33 cellular contexts compared by ENCODE assay signal in genomic region chr18:75238786-75239185, GRCh38.
"Had no signal": no experiment of that assay in that cellular context is flagged by ENCODE, and none has a peak within 500 bp of the region (broad histone marks: within the 10 kb centered on the region; RNA-seq: fewer than 3 reads in every experiment).

No MANE protein-coding gene starts in this region.

- H3K27ac ChIP-seq: adrenal gland, body of pancreas, dorsolateral prefrontal cortex, esophagus muscularis mucosa, foreskin keratinocyte, gastrocnemius medialis, heart left ventricle, WERI-Rb-1 had no signal

- FAIRE-seq: colon had no signal

- H3K9me3 ChIP-seq: adrenal gland, body of pancreas, esophagus muscularis mucosa, gastrocnemius medialis had no signal

- ATAC-seq: activated CD4-positive, CD25-positive, alpha-beta regulatory T cell treated with anti-CD3 and anti-CD28 coated beads, Interleukin-2, amount 50 U/mL, for 24 hours; activated CD8-positive, alpha-beta T cell treated with anti-CD3 and anti-CD28 coated beads for 36 hours; activated T-cell treated with anti-CD3 and anti-CD28 coated beads, Interleukin-2, amount 50 U/mL, for 4 hours; body of pancreas; gastrocnemius medialis; heart left ventricle; T-helper 17 cell had no signal

- H3K27ac Mint-ChIP-seq: activated B cell treated with CpG ODN at 0.5 μM for 24 hours; activated CD8-positive, alpha-beta T cell treated with anti-CD3 and anti-CD28 coated beads for 36 hours; activated naive CD4-positive, alpha-beta T cell treated with anti-CD3 and anti-CD28 coated beads for 36 hours; activated naive CD8-positive, alpha-beta T cell treated with anti-CD3 and anti-CD28 coated beads for 36 hours; activated naive CD8-positive, alpha-beta T cell treated with anti-CD3 and anti-CD28 coated beads, Interleukin-2, amount 50 U/mL, for 24 hours; activated T-helper 2 cell treated with anti-CD3 and anti-CD28 coated beads, Interferon-gamma antibody, Interleukin-2, Interleukin-4, amounts not matched to agents 10 μg/mL and 5 μg/mL and 100 μg/mL, durations not matched to agents 14 hours and 24 hours and 36 hours; endodermal cell; T-helper 2 cell treated with Interferon-gamma antibody and Interleukin-4, amounts not matched to agents 5 μg/mL and 100 μg/mL, for 36 hours had no signal

- H3K4me3 Mint-ChIP-seq: activated B cell treated with CpG ODN at 0.5 μM for 24 hours; activated CD8-positive, alpha-beta T cell treated with anti-CD3 and anti-CD28 coated beads for 36 hours; activated naive CD4-positive, alpha-beta T cell treated with anti-CD3 and anti-CD28 coated beads for 36 hours; activated naive CD4-positive, alpha-beta T cell treated with anti-CD3 and anti-CD28 coated beads, Interleukin-2, amount 50 U/mL, for 24 hours; activated naive CD8-positive, alpha-beta T cell treated with anti-CD3 and anti-CD28 coated beads for 36 hours; activated naive CD8-positive, alpha-beta T cell treated with anti-CD3 and anti-CD28 coated beads, Interleukin-2, amount 50 U/mL, for 24 hours; activated T-cell treated with anti-CD3 and anti-CD28 coated beads, Interleukin-2, amount 50 U/mL, for 4 hours; endodermal cell; T-helper 17 cell; T-helper 2 cell treated with Interferon-gamma antibody and Interleukin-4, amounts not matched to agents 5 μg/mL and 100 μg/mL, for 36 hours had no signal

- H3K9me3 Mint-ChIP-seq: activated B cell treated with CpG ODN at 0.5 μM for 24 hours; activated CD8-positive, alpha-beta T cell treated with anti-CD3 and anti-CD28 coated beads for 36 hours; activated naive CD4-positive, alpha-beta T cell treated with anti-CD3 and anti-CD28 coated beads for 36 hours; activated naive CD4-positive, alpha-beta T cell treated with anti-CD3 and anti-CD28 coated beads, Interleukin-2, amount 50 U/mL, for 24 hours; activated naive CD8-positive, alpha-beta T cell treated with anti-CD3 and anti-CD28 coated beads for 36 hours; activated naive CD8-positive, alpha-beta T cell treated with anti-CD3 and anti-CD28 coated beads, Interleukin-2, amount 50 U/mL, for 24 hours; activated T-cell treated with anti-CD3 and anti-CD28 coated beads, Interleukin-2, amount 50 U/mL, for 4 hours; activated T-helper 2 cell treated with anti-CD3 and anti-CD28 coated beads, Interferon-gamma antibody, Interleukin-2, Interleukin-4, amounts not matched to agents 10 μg/mL and 5 μg/mL and 100 μg/mL, durations not matched to agents 14 hours and 24 hours and 36 hours; T-helper 2 cell treated with Interferon-gamma antibody and Interleukin-4, amounts not matched to agents 5 μg/mL and 100 μg/mL, for 36 hours had no signal

- DNase-seq: activated B cell treated with CpG ODN at 0.5 μM for 24 hours; activated CD4-positive, alpha-beta T cell treated with anti-CD3 and anti-CD28 coated beads for 48 hours; activated CD4-positive, alpha-beta T cell treated with anti-CD3 and anti-CD28 coated beads, Interleukin-2, amount 50 U/mL, for 1 hour; activated CD4-positive, alpha-beta T cell treated with anti-CD3 and anti-CD28 coated beads, Interleukin-2, amount 50 U/mL, for 48 hours; activated CD8-positive, alpha-beta memory T cell treated with anti-CD3 and anti-CD28 coated beads for 24 hours; activated effector memory CD4-positive, alpha-beta T cell treated with anti-CD3 and anti-CD28 coated beads, Interleukin-2, amount 50 U/mL, for 16 hours; activated naive CD4-positive, alpha-beta T cell treated with anti-CD3 and anti-CD28 coated beads for 36 hours; activated naive CD8-positive, alpha-beta T cell treated with anti-CD3 and anti-CD28 coated beads for 36 hours; activated naive CD8-positive, alpha-beta T cell treated with anti-CD3 and anti-CD28 coated beads, Interleukin-2, amount 50 U/mL, for 24 hours; activated T-cell treated with anti-CD3 and anti-CD28 coated beads, Interleukin-2, amount 50 U/mL, for 4 hours; adrenal gland; aorta; body of pancreas; cortex of kidney; effector memory CD4-positive, alpha-beta T cell; endodermal cell; erythroblast; gastrocnemius medialis; glutamatergic neuron; heart left ventricle; T-helper 1 cell; T-helper 17 cell; T1000; WERI-Rb-1 had no signal

- H3K4me1 ChIP-seq: body of pancreas, foreskin keratinocyte, gastrocnemius medialis had no signal

- H3K27me3 Mint-ChIP-seq: activated B cell treated with CpG ODN at 0.5 μM for 24 hours; activated CD8-positive, alpha-beta T cell treated with anti-CD3 and anti-CD28 coated beads for 36 hours; activated naive CD4-positive, alpha-beta T cell treated with anti-CD3 and anti-CD28 coated beads, Interleukin-2, amount 50 U/mL, for 24 hours; activated naive CD8-positive, alpha-beta T cell treated with anti-CD3 and anti-CD28 coated beads for 36 hours; activated naive CD8-positive, alpha-beta T cell treated with anti-CD3 and anti-CD28 coated beads, Interleukin-2, amount 50 U/mL, for 24 hours; T-helper 17 cell had no signal

- H3K36me3 ChIP-seq: adrenal gland, gastrocnemius medialis, heart left ventricle, WERI-Rb-1 had no signal

- H3K27me3 ChIP-seq: adrenal gland, body of pancreas, dorsolateral prefrontal cortex, esophagus muscularis mucosa, foreskin keratinocyte, gastrocnemius medialis, heart left ventricle had no signal

- H3K4me3 ChIP-seq: adrenal gland, body of pancreas, dorsolateral prefrontal cortex, esophagus muscularis mucosa, gastrocnemius medialis, heart left ventricle had no signal

- H3K4me1 Mint-ChIP-seq: endodermal cell had no signal
